1 cellular context compared by ENCODE assay signal in genomic region chr10:43254881-43255643, GRCh38.
TF ChIP-seq lines count a peak whose summit lies in the region.

No MANE protein-coding gene starts in this region.

TF ChIP-seq in IMR-90, 13 proteins besides CTCF, POLR2A, EP300 and RAD21 (continued from another document):
- TF ChIP-seq MXI1 (IDR thresholded peaks at IDR 0.05; ENCODE audit: borderline replicate concordance, low read depth, low read length) (no peak), SMC3 (IDR thresholded peaks at IDR 0.05; ENCODE audit: low read depth, low read length) (no peak)
TF ChIP-seq in IMR-90: peak in this region for 0.
